ENCODE assay signal across 22 cellular contexts in the genomic region with DNA sequence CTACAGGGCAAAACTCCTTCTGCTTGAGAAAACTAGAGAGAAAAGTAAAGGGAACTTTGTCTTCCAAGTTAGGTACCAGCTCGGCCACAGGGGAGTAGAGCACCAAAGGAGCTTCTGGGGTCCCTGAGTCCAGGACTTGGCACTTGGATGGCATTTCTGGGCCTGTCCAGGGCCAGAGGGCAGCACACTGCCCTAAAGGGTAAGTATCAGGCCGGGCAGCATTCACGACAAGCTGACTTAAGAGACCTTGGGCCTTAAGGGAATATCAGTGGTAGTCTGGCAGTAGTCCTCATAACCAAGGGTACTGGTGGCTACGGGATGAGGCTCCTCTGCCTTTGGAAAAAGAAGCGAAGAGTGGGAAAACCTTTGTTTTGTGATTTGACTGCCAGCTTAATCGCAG.
"Had no signal": no experiment of that assay in that cellular context is flagged by ENCODE, and none has a peak within 500 bp of the region (broad histone marks: within the 10 kb centered on the region; RNA-seq: fewer than 3 reads in every experiment).

No MANE protein-coding gene starts in this region.

- H3K4me1 ChIP-seq: colonic mucosa, esophagus squamous epithelium, foreskin keratinocyte, gastrocnemius medialis, heart left ventricle, heart right ventricle had no signal

- H3K27ac ChIP-seq: colonic mucosa, coronary artery, dorsolateral prefrontal cortex, epithelial cell of prostate, esophagus muscularis mucosa, esophagus squamous epithelium, foreskin keratinocyte, gastrocnemius medialis, gastroesophageal sphincter, heart left ventricle, heart right ventricle had no signal

- H3K27me3 Mint-ChIP-seq: dendritic cell treated with granulocyte-macrophage colony-stimulating factor and Interleukin-4, amounts not matched to agents 40 ng/mL and 50 ng/mL, for 4 days; effector memory CD8-positive, alpha-beta T cell had no signal

- H3K27me3 ChIP-seq: colonic mucosa, esophagus muscularis mucosa, esophagus squamous epithelium, foreskin keratinocyte, gastrocnemius medialis, gastroesophageal sphincter, heart left ventricle, heart right ventricle had no signal

- DNase-seq: colonic mucosa; cortex of kidney; dorsolateral prefrontal cortex; effector CD4-positive, alpha-beta T cell; effector CD8-positive, alpha-beta T cell; effector memory CD4-positive, alpha-beta T cell; effector memory CD8-positive, alpha-beta T cell; endodermal cell; erythroblast; esophagus squamous epithelium; foreskin fibroblast; foreskin keratinocyte; foreskin melanocyte; gastrocnemius medialis; glutamatergic neuron; heart left ventricle; heart right ventricle had no signal

- H3K9me3 ChIP-seq: colonic mucosa, esophagus muscularis mucosa, esophagus squamous epithelium, gastrocnemius medialis, gastroesophageal sphincter, heart left ventricle, heart right ventricle had no signal

- H3K4me3 Mint-ChIP-seq: dendritic cell treated with granulocyte-macrophage colony-stimulating factor and Interleukin-4, amounts not matched to agents 40 ng/mL and 50 ng/mL, for 4 days; effector memory CD8-positive, alpha-beta T cell; endodermal cell had no signal

- H3K27ac Mint-ChIP-seq: dendritic cell treated with granulocyte-macrophage colony-stimulating factor and Interleukin-4, amounts not matched to agents 40 ng/mL and 50 ng/mL, for 4 days; effector memory CD8-positive, alpha-beta T cell; endodermal cell had no signal

- H3K4me3 ChIP-seq: colonic mucosa, coronary artery, dorsolateral prefrontal cortex, esophagus muscularis mucosa, esophagus squamous epithelium, gastrocnemius medialis, gastroesophageal sphincter, heart left ventricle, heart right ventricle had no signal

- H3K9me3 Mint-ChIP-seq: dendritic cell treated with granulocyte-macrophage colony-stimulating factor and Interleukin-4, amounts not matched to agents 40 ng/mL and 50 ng/mL, for 4 days; effector memory CD8-positive, alpha-beta T cell had no signal

- H3K36me3 ChIP-seq: colonic mucosa, esophagus muscularis mucosa, esophagus squamous epithelium, gastrocnemius medialis, gastroesophageal sphincter, heart left ventricle, heart right ventricle had no signal
